ENCODE assay signal across 1 cellular context in the genomic region with DNA sequence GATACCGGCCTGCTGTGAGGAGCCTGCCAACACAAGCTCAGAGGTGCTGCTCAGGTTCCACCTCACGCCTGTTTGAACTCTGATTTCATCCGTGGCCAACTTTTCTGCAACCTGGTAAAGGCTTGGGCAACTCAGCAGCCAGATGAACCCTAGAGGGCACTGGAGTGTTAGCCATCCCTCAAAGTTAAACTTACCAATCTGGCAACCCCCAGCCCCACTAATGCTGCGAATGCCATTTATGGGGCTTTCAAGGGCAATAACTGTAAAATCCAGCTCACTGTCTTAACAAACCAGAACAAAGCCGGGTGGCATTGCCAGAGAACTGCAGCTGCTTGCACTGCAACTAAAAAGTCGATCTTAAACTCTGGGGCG.
TF ChIP-seq lines count a peak whose summit lies in the region.

No MANE protein-coding gene starts in this region.

TF ChIP-seq in endothelial cell of umbilical vein, 7 proteins besides CTCF, POLR2A, EP300 and RAD21 (continued from another document):
- TF ChIP-seq MYC (IDR thresholded peaks at IDR 0.05; ENCODE audit: low read depth, low read length), result no peak
- no peak for TF ChIP-seq GATA2 (IDR thresholded peaks at IDR 0.05; ENCODE audit: insufficient read depth, insufficient read length, low read depth, low read length)
- TF ChIP-seq EZH2 (IDR thresholded peaks at IDR 0.05; ENCODE audit: borderline replicate concordance, low read depth, low read length, severe bottlenecking), result no peak
- no peak for TF ChIP-seq POLR2AphosphoS5 (IDR thresholded peaks at IDR 0.05; ENCODE audit: insufficient read depth, low read depth, low read length)
